In the genomic region with DNA sequence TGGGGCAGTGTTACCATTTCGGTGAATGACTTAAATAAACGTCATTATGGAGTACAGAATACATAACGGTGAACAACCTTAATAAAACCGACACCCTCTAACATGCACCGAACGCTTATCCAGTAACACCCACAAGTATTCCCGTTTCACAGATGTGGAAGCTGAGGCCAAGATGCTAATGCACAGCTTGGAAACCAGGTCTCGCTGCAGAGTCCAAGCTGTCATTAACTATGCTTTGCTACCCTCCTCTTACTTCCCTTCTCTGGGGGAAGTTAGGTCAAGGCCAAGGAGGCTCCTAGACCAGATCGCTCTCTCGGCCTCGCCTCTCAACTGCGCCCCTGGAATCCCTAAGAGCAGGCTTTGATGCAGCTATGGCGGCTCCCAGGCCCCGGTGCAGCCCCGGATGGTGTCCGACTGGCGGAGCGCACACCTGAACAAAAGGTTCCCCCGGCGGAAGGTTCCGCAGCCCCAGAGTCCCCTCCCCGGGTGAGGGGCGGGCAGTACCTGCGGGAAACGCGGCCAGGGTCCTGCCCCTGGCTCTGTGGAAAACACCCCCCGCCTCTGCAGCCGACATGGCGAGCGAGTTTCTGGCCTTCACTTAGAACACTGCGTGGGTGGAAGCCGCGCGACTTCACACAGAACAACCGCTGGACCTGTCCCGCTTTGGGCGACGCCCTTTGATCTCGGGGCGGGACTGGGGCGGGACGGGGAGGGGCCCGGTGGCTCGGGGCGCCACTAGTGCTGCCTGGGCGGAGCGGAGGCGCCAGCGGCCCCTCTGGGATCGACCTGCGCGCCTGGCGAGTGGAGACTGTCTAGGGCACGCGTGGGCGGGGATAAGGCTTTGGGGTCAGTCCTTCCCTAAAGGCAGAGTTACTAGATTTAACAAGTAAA, we compare ENCODE assay signal across 1 cellular context.
TF ChIP-seq lines count a peak whose summit lies in the region.

A gene with protein sequence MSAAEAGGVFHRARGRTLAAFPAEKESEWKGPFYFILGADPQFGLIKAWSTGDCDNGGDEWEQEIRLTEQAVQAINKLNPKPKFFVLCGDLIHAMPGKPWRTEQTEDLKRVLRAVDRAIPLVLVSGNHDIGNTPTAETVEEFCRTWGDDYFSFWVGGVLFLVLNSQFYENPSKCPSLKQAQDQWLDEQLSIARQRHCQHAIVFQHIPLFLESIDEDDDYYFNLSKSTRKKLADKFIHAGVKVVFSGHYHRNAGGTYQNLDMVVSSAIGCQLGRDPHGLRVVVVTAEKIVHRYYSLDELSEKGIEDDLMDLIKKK (minus strand): TSS at position 685 of the 891 bp plus-strand sequence. CDS start 111 bp downstream, at position 574.

TF ChIP-seq in K562, 482 proteins besides CTCF, POLR2A, EP300 and RAD21 (continued from another document and continues in another):
- 0 out of 2 replicates have a peak, but pooled peaks have one; percentile 31 for TF ChIP-seq CHD2 (IDR thresholded peaks at IDR 0.05; ENCODE audit: low read depth, low read length)
- TF ChIP-seq HCFC1 (IDR thresholded peaks at IDR 0.05; ENCODE audit: low read depth, low read length) = peak; percentile 89
- 0 out of 2 replicates have a peak, but pooled peaks have one; percentile 64 for TF ChIP-seq ZNF583 (CRISPR knock-in tag; IDR thresholded peaks at IDR 0.05)
- no peak for TF ChIP-seq NR4A1 (CRISPR knock-in tag; IDR thresholded peaks at IDR 0.05)
- TF ChIP-seq NR4A1 (tag; IDR thresholded peaks at IDR 0.05) = peak; percentile 41; the same call in 1 of the 2 replicates
- TF ChIP-seq MTF1 (CRISPR knock-in tag; IDR thresholded peaks at IDR 0.05; ENCODE audit: borderline replicate concordance) = no peak
- no peak for TF ChIP-seq ZNF3 (CRISPR knock-in tag; IDR thresholded peaks at IDR 0.05)
- no peak for TF ChIP-seq HDAC3 (IDR thresholded peaks at IDR 0.05; ENCODE audit: borderline replicate concordance, partially characterized antibody)
- TF ChIP-seq, protein P1, sequence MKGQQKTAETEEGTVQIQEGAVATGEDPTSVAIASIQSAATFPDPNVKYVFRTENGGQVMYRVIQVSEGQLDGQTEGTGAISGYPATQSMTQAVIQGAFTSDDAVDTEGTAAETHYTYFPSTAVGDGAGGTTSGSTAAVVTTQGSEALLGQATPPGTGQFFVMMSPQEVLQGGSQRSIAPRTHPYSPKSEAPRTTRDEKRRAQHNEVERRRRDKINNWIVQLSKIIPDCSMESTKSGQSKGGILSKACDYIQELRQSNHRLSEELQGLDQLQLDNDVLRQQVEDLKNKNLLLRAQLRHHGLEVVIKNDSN (CRISPR knock-in tag; IDR thresholded peaks at IDR 0.05) = 0 out of 2 replicates have a peak, but pooled peaks have one; percentile 29
- TF ChIP-seq DNMT1 (IDR thresholded peaks at IDR 0.05) = no peak
- TF ChIP-seq, protein P2, sequence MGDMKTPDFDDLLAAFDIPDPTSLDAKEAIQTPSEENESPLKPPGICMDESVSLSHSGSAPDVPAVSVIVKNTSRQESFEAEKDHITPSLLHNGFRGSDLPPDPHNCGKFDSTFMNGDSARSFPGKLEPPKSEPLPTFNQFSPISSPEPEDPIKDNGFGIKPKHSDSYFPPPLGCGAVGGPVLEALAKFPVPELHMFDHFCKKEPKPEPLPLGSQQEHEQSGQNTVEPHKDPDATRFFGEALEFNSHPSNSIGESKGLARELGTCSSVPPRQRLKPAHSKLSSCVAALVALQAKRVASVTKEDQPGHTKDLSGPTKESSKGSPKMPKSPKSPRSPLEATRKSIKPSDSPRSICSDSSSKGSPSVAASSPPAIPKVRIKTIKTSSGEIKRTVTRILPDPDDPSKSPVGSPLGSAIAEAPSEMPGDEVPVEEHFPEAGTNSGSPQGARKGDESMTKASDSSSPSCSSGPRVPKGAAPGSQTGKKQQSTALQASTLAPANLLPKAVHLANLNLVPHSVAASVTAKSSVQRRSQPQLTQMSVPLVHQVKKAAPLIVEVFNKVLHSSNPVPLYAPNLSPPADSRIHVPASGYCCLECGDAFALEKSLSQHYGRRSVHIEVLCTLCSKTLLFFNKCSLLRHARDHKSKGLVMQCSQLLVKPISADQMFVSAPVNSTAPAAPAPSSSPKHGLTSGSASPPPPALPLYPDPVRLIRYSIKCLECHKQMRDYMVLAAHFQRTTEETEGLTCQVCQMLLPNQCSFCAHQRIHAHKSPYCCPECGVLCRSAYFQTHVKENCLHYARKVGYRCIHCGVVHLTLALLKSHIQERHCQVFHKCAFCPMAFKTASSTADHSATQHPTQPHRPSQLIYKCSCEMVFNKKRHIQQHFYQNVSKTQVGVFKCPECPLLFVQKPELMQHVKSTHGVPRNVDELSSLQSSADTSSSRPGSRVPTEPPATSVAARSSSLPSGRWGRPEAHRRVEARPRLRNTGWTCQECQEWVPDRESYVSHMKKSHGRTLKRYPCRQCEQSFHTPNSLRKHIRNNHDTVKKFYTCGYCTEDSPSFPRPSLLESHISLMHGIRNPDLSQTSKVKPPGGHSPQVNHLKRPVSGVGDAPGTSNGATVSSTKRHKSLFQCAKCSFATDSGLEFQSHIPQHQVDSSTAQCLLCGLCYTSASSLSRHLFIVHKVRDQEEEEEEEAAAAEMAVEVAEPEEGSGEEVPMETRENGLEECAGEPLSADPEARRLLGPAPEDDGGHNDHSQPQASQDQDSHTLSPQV (IDR thresholded peaks at IDR 0.05) = no peak
- TF ChIP-seq CBX5 (IDR thresholded peaks at IDR 0.05; ENCODE audit: borderline replicate concordance, low read depth) = peak; percentile 13; the same call in 1 of the 2 replicates
- no peak for TF ChIP-seq SMARCC2 (IDR thresholded peaks at IDR 0.05; ENCODE audit: low read depth)
- TF ChIP-seq E2F3 (CRISPR knock-in tag; IDR thresholded peaks at IDR 0.05) = no peak
- peak; percentile 88; the same call in 1 of the 2 replicates for TF ChIP-seq CTBP1 (IDR thresholded peaks at IDR 0.05; ENCODE audit: borderline replicate concordance)
- TF ChIP-seq LARP7 (IDR thresholded peaks at IDR 0.05) = no peak
- TF ChIP-seq CHD1 (IDR thresholded peaks at IDR 0.05; ENCODE audit: low read length) = no peak
- TF ChIP-seq, protein P3, sequence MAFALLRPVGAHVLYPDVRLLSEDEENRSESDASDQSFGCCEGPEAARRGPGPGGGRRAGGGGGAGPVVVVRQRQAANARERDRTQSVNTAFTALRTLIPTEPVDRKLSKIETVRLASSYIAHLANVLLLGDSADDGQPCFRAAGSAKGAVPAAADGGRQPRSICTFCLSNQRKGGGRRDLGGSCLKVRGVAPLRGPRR (CRISPR knock-in tag; IDR thresholded peaks at IDR 0.05) = no peak
- TF ChIP-seq, protein P4, sequence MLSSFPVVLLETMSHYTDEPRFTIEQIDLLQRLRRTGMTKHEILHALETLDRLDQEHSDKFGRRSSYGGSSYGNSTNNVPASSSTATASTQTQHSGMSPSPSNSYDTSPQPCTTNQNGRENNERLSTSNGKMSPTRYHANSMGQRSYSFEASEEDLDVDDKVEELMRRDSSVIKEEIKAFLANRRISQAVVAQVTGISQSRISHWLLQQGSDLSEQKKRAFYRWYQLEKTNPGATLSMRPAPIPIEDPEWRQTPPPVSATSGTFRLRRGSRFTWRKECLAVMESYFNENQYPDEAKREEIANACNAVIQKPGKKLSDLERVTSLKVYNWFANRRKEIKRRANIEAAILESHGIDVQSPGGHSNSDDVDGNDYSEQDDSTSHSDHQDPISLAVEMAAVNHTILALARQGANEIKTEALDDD (IDR thresholded peaks at IDR 0.05) = peak; percentile 66; the same call in 1 of the 2 replicates
- peak; percentile 44; the same call in 1 of the 2 replicates for TF ChIP-seq ZNF143 (CRISPR knock-in tag; IDR thresholded peaks at IDR 0.05)
- no peak for TF ChIP-seq ZNF212 (CRISPR knock-in tag; IDR thresholded peaks at IDR 0.05)
- TF ChIP-seq U2AF2 (optimal IDR thresholded peaks at IDR 0.05; ENCODE audit: low read depth, low read length) = no peak
- peak in 1 of 2 experiments; percentile 99; a peak in 2 of 4 replicates for TF ChIP-seq TRIM24 (IDR thresholded peaks at IDR 0.05)
- TF ChIP-seq FOXM1 (IDR thresholded peaks at IDR 0.05; ENCODE audit: low read depth) = no peak; the same call in 1 of the 2 replicates
- no peak for TF ChIP-seq FOXM1 (CRISPR knock-in tag; IDR thresholded peaks at IDR 0.05; ENCODE audit: low read depth)
- TF ChIP-seq KLF16 (IDR thresholded peaks at IDR 0.05) = no peak
- TF ChIP-seq ZSCAN29 (IDR thresholded peaks at IDR 0.05) = no peak
- TF ChIP-seq, protein P5, sequence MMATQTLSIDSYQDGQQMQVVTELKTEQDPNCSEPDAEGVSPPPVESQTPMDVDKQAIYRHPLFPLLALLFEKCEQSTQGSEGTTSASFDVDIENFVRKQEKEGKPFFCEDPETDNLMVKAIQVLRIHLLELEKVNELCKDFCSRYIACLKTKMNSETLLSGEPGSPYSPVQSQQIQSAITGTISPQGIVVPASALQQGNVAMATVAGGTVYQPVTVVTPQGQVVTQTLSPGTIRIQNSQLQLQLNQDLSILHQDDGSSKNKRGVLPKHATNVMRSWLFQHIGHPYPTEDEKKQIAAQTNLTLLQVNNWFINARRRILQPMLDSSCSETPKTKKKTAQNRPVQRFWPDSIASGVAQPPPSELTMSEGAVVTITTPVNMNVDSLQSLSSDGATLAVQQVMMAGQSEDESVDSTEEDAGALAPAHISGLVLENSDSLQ (IDR thresholded peaks at IDR 0.05) = peak; percentile 17; the same call in 1 of the 2 replicates
- TF ChIP-seq, protein P6, sequence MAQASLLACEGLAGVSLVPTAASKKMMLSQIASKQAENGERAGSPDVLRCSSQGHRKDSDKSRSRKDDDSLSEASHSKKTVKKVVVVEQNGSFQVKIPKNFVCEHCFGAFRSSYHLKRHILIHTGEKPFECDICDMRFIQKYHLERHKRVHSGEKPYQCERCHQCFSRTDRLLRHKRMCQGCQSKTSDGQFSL (CRISPR knock-in tag; IDR thresholded peaks at IDR 0.05) = peak; percentile 60
- TF ChIP-seq, protein P6 (tag; IDR thresholded peaks at IDR 0.05) = no peak; a peak in 1 of 4 replicates
- no peak for TF ChIP-seq SLC30A9 (CRISPR knock-in tag; IDR thresholded peaks at IDR 0.05)
- no peak for TF ChIP-seq SMARCB1 (IDR thresholded peaks at IDR 0.05; ENCODE audit: insufficient read length, low read depth)
- no peak for TF ChIP-seq XRCC3 (IDR thresholded peaks at IDR 0.05)
- TF ChIP-seq ZNF444 (CRISPR knock-in tag; IDR thresholded peaks at IDR 0.05) = no peak
- TF ChIP-seq PRMT5 (CRISPR knock-in tag; IDR thresholded peaks at IDR 0.05) = no peak
- TF ChIP-seq NBN (IDR thresholded peaks at IDR 0.05; ENCODE audit: low read depth) = peak; percentile 91
- no peak for TF ChIP-seq PURB (CRISPR knock-in tag; IDR thresholded peaks at IDR 0.05; ENCODE audit: low read depth)
- TF ChIP-seq JUNB (CRISPR knock-in tag; conservative IDR thresholded peaks at IDR 0.05) = no peak
- peak; percentile 91 for TF ChIP-seq SIN3B (IDR thresholded peaks at IDR 0.05; ENCODE audit: low read depth)
- TF ChIP-seq ZNF274 (IDR thresholded peaks at IDR 0.05; ENCODE audit: borderline replicate concordance, low read depth, low read length) = no peak
- no peak for TF ChIP-seq ZNF408 (CRISPR knock-in tag; IDR thresholded peaks at IDR 0.05; ENCODE audit: low read depth)
- no peak for TF ChIP-seq ZNF316 (IDR thresholded peaks at IDR 0.05)
- no peak for TF ChIP-seq NFXL1 (CRISPR knock-in tag; IDR thresholded peaks at IDR 0.05)
- TF ChIP-seq, protein P7, sequence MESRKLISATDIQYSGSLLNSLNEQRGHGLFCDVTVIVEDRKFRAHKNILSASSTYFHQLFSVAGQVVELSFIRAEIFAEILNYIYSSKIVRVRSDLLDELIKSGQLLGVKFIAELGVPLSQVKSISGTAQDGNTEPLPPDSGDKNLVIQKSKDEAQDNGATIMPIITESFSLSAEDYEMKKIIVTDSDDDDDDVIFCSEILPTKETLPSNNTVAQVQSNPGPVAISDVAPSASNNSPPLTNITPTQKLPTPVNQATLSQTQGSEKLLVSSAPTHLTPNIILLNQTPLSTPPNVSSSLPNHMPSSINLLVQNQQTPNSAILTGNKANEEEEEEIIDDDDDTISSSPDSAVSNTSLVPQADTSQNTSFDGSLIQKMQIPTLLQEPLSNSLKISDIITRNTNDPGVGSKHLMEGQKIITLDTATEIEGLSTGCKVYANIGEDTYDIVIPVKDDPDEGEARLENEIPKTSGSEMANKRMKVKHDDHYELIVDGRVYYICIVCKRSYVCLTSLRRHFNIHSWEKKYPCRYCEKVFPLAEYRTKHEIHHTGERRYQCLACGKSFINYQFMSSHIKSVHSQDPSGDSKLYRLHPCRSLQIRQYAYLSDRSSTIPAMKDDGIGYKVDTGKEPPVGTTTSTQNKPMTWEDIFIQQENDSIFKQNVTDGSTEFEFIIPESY (CRISPR knock-in tag; IDR thresholded peaks at IDR 0.05) = no peak
- TF ChIP-seq MYBL2 (IDR thresholded peaks at IDR 0.05; ENCODE audit: low read depth) = no peak
- TF ChIP-seq MYBL2 (CRISPR knock-in tag; IDR thresholded peaks at IDR 0.05; ENCODE audit: borderline replicate concordance) = no peak
- no peak for TF ChIP-seq CEBPB (tag; IDR thresholded peaks at IDR 0.05)
- TF ChIP-seq, protein P8, sequence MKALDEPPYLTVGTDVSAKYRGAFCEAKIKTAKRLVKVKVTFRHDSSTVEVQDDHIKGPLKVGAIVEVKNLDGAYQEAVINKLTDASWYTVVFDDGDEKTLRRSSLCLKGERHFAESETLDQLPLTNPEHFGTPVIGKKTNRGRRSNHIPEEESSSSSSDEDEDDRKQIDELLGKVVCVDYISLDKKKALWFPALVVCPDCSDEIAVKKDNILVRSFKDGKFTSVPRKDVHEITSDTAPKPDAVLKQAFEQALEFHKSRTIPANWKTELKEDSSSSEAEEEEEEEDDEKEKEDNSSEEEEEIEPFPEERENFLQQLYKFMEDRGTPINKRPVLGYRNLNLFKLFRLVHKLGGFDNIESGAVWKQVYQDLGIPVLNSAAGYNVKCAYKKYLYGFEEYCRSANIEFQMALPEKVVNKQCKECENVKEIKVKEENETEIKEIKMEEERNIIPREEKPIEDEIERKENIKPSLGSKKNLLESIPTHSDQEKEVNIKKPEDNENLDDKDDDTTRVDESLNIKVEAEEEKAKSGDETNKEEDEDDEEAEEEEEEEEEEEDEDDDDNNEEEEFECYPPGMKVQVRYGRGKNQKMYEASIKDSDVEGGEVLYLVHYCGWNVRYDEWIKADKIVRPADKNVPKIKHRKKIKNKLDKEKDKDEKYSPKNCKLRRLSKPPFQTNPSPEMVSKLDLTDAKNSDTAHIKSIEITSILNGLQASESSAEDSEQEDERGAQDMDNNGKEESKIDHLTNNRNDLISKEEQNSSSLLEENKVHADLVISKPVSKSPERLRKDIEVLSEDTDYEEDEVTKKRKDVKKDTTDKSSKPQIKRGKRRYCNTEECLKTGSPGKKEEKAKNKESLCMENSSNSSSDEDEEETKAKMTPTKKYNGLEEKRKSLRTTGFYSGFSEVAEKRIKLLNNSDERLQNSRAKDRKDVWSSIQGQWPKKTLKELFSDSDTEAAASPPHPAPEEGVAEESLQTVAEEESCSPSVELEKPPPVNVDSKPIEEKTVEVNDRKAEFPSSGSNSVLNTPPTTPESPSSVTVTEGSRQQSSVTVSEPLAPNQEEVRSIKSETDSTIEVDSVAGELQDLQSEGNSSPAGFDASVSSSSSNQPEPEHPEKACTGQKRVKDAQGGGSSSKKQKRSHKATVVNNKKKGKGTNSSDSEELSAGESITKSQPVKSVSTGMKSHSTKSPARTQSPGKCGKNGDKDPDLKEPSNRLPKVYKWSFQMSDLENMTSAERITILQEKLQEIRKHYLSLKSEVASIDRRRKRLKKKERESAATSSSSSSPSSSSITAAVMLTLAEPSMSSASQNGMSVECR (CRISPR knock-in tag; IDR thresholded peaks at IDR 0.05) = peak; percentile 81
- TF ChIP-seq NR2C1 (IDR thresholded peaks at IDR 0.05) = peak; percentile 90
- peak; percentile 92 for TF ChIP-seq NR2C1 (tag; IDR thresholded peaks at IDR 0.05)
- TF ChIP-seq ZNF232 (CRISPR knock-in tag; IDR thresholded peaks at IDR 0.05) = no peak
- TF ChIP-seq RBM14 (IDR thresholded peaks at IDR 0.05; ENCODE audit: borderline replicate concordance, insufficient read depth, low read depth, low read length) = no peak
